ENCODE assay signal across 22 cellular contexts in the genomic region with DNA sequence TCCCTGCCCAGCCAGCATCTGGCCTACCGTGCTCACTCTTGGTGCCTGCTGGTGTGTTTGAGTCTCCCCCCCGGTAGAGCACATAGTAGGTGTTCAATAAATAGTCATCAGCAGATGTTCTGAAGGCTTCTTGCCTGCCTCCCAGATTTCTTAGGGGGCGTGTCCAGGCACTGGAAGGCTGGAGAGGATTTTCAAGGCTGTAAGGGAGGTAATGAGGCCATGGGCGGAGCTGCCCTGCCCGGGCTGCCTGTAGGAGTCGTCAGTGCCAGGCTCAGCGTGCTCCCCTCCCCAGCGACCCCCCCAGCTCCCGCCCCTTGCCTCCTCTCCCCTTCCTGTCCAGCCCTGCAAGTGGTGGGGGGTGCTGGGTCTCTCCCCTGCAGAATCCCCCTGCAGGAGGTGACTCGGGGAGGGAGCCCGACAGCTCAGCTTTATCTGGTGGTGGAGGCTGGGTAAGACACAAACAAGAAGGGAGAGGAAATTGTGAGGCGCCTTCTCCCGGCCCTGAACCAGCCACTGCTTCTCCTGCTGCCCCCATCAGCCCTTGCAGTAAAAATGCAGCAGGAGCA. TPM values are rescaled to one million over a fixed set of nuclear protein-coding genes. Genes with fewer than 3 reads are reported as not detected.
DNase-seq lines count a peak whose midpoint lies in the region; ATAC-seq, FAIRE-seq and TF ChIP-seq lines count a peak whose summit lies in the region.
"Had no signal": no experiment of that assay in that cellular context is flagged by ENCODE, and none has a peak within 500 bp of the region (broad histone marks: within the 10 kb centered on the region; RNA-seq: fewer than 3 reads in every experiment).

No MANE protein-coding gene starts in this region.

- TF ChIP-seq CTCF in CD8-positive, alpha-beta T cell (IDR thresholded peaks at IDR 0.05), result no peak

- H3K9ac ChIP-seq in mesendoderm (ENCODE audit: low read length), result no peak overlapping the region

- H2BK5ac ChIP-seq in mesendoderm (ENCODE audit: low read length), result no peak overlapping the region

- no peak overlapping the region for H3K4me2 ChIP-seq in mesendoderm (ENCODE audit: low read length)
- H3K4me2 ChIP-seq: PC-9 had no signal

- H3K4ac ChIP-seq in mesendoderm (ENCODE audit: low read depth, low read length), result no peak overlapping the region

- intact Hi-C loops in CD8-positive, alpha-beta T cell (cut with DNase I, micrococcal nuclease), result loop anchor here in 1 of 2 experiments (2.0 kb wide), 1 partner anchor 56 kb away; the partner anchor contains the start of gene BCAS4

- no peak overlapping the region for H2AK5ac ChIP-seq in mesendoderm (ENCODE audit: low read length)

- H3K4me1 ChIP-seq in CD8-positive, alpha-beta T cell (ENCODE audit: insufficient read depth, low read length), result peaks cover 11% of the 10 kb centered on the region
- peaks cover 3% of the 10 kb centered on the region for H3K4me1 ChIP-seq in mesendoderm (ENCODE audit: control insufficient read depth, low read depth, low read length)
- H3K4me1 ChIP-seq: colonic mucosa had no signal

- FAIRE-seq in HTR-8/SVneo (lab: Jason Lieb, UNC), result peak; percentile 59
- FAIRE-seq: H54, islet of Langerhans had no signal

- no peaks in the 10 kb centered on the region for H3K79me1 ChIP-seq in mesendoderm (ENCODE audit: low read length)

- H2BK15ac ChIP-seq in mesendoderm (replicated peaks; ENCODE audit: low read depth), result no peak overlapping the region

- no peak overlapping the region for H3K23ac ChIP-seq in mesendoderm (ENCODE audit: low read length)

- ATAC-seq in CD8-positive, alpha-beta T cell, result peak; percentile 62
- no peak for ATAC-seq in activated CD8-positive, alpha-beta T cell treated with anti-CD3 and anti-CD28 coated beads, Interleukin-2, amount 10 ng/mL, durations not matched to agents 7 days and 5 days
- no peak for ATAC-seq in HG02571 (IDR thresholded peaks at IDR 0.05; ENCODE audit: unreplicated experiment)
- ATAC-seq: activated CD4-positive, CD25-positive, alpha-beta regulatory T cell treated with anti-CD3 and anti-CD28 coated beads, Interleukin-2, amount 50 U/mL, for 24 hours; stimulated activated effector memory CD8-positive, alpha-beta T cell treated with anti-CD3 and anti-CD28 coated beads, Interleukin-12 subunit alpha, Interleukin-12 subunit beta, amount 100 ng/mL, for 72 hours had no signal

- peak overlapping the region; percentile 59 for H3K56ac ChIP-seq in mesendoderm (ENCODE audit: low read length)

- H3K27ac ChIP-seq in CD8-positive, alpha-beta T cell (ENCODE audit: low read depth, low read length), result peak overlapping the region; percentile 17
- H3K27ac ChIP-seq in mesendoderm (ENCODE audit: low read depth, low read length), result no peak overlapping the region
- H3K27ac ChIP-seq: colonic mucosa, epithelial cell of prostate, PC-9, skin epidermis had no signal

- WGBS in mesendoderm (ENCODE audit: extremely low coverage, insufficient coverage, low lambda C conversion rate), result no CpG with 5 or more reads among the region's 13 CpGs

- peak in 1 of 7 experiments; percentile 37 for DNase-seq in CD8-positive, alpha-beta T cell
- DNase-seq in HTR-8/SVneo (ENCODE audit: insufficient read length, low spot score) (no peak), mesendoderm (peak; percentile 79), CD1c-positive myeloid dendritic cell (ENCODE audit: extremely low spot score) (no peak)
- DNase-seq in activated CD8-positive, alpha-beta T cell treated with anti-CD3 and anti-CD28 coated beads, Interleukin-2, amount 10 ng/mL, durations not matched to agents 7 days and 5 days, result no peak
- no peak for DNase-seq in activated CD4-positive, alpha-beta memory T cell treated with anti-CD3 and anti-CD28 coated beads, Interleukin-2, amount 10 ng/mL, durations not matched to agents 7 days and 5 days
- DNase-seq: activated T-cell treated with anti-CD3 and anti-CD28 coated beads, Interleukin-2, amount 50 U/mL, for 72 hours; aorta; BE2C; colonic mucosa; DMS79; KBM-7; NCI-H446; occipital lobe; PC-9 had no signal

- no peaks in the 10 kb centered on the region for H3K27me3 ChIP-seq in CD8-positive, alpha-beta T cell (ENCODE audit: insufficient read depth, low read length)
- H3K27me3 ChIP-seq in mesendoderm (ENCODE audit: insufficient read depth, low read length, poor library complexity), result no peaks in the 10 kb centered on the region
- H3K27me3 ChIP-seq: BE2C, colonic mucosa had no signal

- no peaks in the 10 kb centered on the region for H3K36me3 ChIP-seq in CD8-positive, alpha-beta T cell (ENCODE audit: insufficient read depth, low read length)
- no peaks in the 10 kb centered on the region for H3K36me3 ChIP-seq in mesendoderm (ENCODE audit: control insufficient read depth, insufficient read depth, low read length)
- H3K36me3 ChIP-seq: BE2C, colonic mucosa had no signal

- H3K4me1 Mint-ChIP-seq in CD8-positive, alpha-beta T cell (ENCODE audit: low read depth), result peaks cover 23% of the 10 kb centered on the region
- peaks cover 38% of the 10 kb centered on the region for H3K4me1 Mint-ChIP-seq in activated CD8-positive, alpha-beta T cell treated with anti-CD3 and anti-CD28 coated beads, Interleukin-2, amount 10 ng/mL, durations not matched to agents 7 days and 5 days (ENCODE audit: low read depth)
- H3K4me1 Mint-ChIP-seq in activated CD4-positive, alpha-beta memory T cell treated with anti-CD3 and anti-CD28 coated beads, Interleukin-2, amount 10 ng/mL, durations not matched to agents 7 days and 5 days, result peaks cover 4% of the 10 kb centered on the region

- no peak overlapping the region for H4K5ac ChIP-seq in mesendoderm (ENCODE audit: low read length)

- no peaks in the 10 kb centered on the region for H3K79me2 ChIP-seq in mesendoderm (ENCODE audit: control insufficient read depth, insufficient read depth, low read length)

- H3K27me3 Mint-ChIP-seq in CD8-positive, alpha-beta T cell (ENCODE audit: low read depth), result no peaks in the 10 kb centered on the region
- no peaks in the 10 kb centered on the region for H3K27me3 Mint-ChIP-seq in activated CD8-positive, alpha-beta T cell treated with anti-CD3 and anti-CD28 coated beads, Interleukin-2, amount 10 ng/mL, durations not matched to agents 7 days and 5 days (ENCODE audit: low read depth)
- no peaks in the 10 kb centered on the region for H3K27me3 Mint-ChIP-seq in activated CD4-positive, alpha-beta memory T cell treated with anti-CD3 and anti-CD28 coated beads, Interleukin-2, amount 10 ng/mL, durations not matched to agents 7 days and 5 days

- peaks cover 53% of the 10 kb centered on the region for H3K36me3 Mint-ChIP-seq in CD8-positive, alpha-beta T cell
- H3K36me3 Mint-ChIP-seq in activated CD8-positive, alpha-beta T cell treated with anti-CD3 and anti-CD28 coated beads, Interleukin-2, amount 10 ng/mL, durations not matched to agents 7 days and 5 days (ENCODE audit: low read depth), result peaks cover 2% of the 10 kb centered on the region
- no peaks in the 10 kb centered on the region for H3K36me3 Mint-ChIP-seq in activated CD4-positive, alpha-beta memory T cell treated with anti-CD3 and anti-CD28 coated beads, Interleukin-2, amount 10 ng/mL, durations not matched to agents 7 days and 5 days (ENCODE audit: low read depth)
- H3K36me3 Mint-ChIP-seq: stimulated activated effector memory CD8-positive, alpha-beta T cell treated with anti-CD3 and anti-CD28 coated beads, Interleukin-12 subunit alpha, Interleukin-12 subunit beta, amount 100 ng/mL, for 72 hours had no signal

- POLR2A ChIA-PET in CD8-positive, alpha-beta T cell (lab: Charles Lee), result interaction anchor here (1.1 kb wide), 1 partner anchor 81 kb away, joined by 3 read pairs; the partner anchor contains the start of gene ADNP
- POLR2A ChIA-PET in activated CD8-positive, alpha-beta T cell treated with anti-CD3 and anti-CD28 coated beads, Interleukin-2, amount 10 ng/mL, durations not matched to agents 7 days and 5 days (lab: Charles Lee), result interaction anchor here (1.2 kb wide), 1 partner anchor 32 kb away, joined by 3 read pairs; no protein-coding TSS in a partner anchor
- POLR2A ChIA-PET in activated CD4-positive, alpha-beta memory T cell treated with anti-CD3 and anti-CD28 coated beads, Interleukin-2, amount 10 ng/mL, durations not matched to agents 7 days and 5 days (lab: Charles Lee), result no interaction called here

- H3K18ac ChIP-seq in mesendoderm (ENCODE audit: low read length), result peak overlapping the region; percentile 22

- peak overlapping the region; percentile 80 for H3K27ac Mint-ChIP-seq in CD8-positive, alpha-beta T cell
- H3K27ac Mint-ChIP-seq in activated CD8-positive, alpha-beta T cell treated with anti-CD3 and anti-CD28 coated beads, Interleukin-2, amount 10 ng/mL, durations not matched to agents 7 days and 5 days, result peak overlapping the region; percentile 60
- no peak overlapping the region for H3K27ac Mint-ChIP-seq in activated CD4-positive, alpha-beta memory T cell treated with anti-CD3 and anti-CD28 coated beads, Interleukin-2, amount 10 ng/mL, durations not matched to agents 7 days and 5 days

- no peak overlapping the region for H3K4me3 ChIP-seq in CD8-positive, alpha-beta T cell (ENCODE audit: low read depth, low read length)
- no peak overlapping the region for H3K4me3 ChIP-seq in mesendoderm (ENCODE audit: low read length)
- H3K4me3 ChIP-seq: colonic mucosa, PC-9, skin epidermis had no signal

- no peaks in the 10 kb centered on the region for H3K9me3 ChIP-seq in CD8-positive, alpha-beta T cell (ENCODE audit: low read length)
- H3K9me3 ChIP-seq: BE2C, colonic mucosa had no signal

- CTCF ChIA-PET in CD8-positive, alpha-beta T cell (lab: Charles Lee), result no interaction called here
- CTCF ChIA-PET in activated CD8-positive, alpha-beta T cell treated with anti-CD3 and anti-CD28 coated beads, Interleukin-2, amount 10 ng/mL, durations not matched to agents 7 days and 5 days (lab: Charles Lee), result no interaction called here
- CTCF ChIA-PET in activated CD4-positive, alpha-beta memory T cell treated with anti-CD3 and anti-CD28 coated beads, Interleukin-2, amount 10 ng/mL, durations not matched to agents 7 days and 5 days (lab: Charles Lee), result no interaction called here

- H3K4me3 Mint-ChIP-seq in CD8-positive, alpha-beta T cell, result no peak overlapping the region
- no peak overlapping the region for H3K4me3 Mint-ChIP-seq in activated CD8-positive, alpha-beta T cell treated with anti-CD3 and anti-CD28 coated beads, Interleukin-2, amount 10 ng/mL, durations not matched to agents 7 days and 5 days
- H3K4me3 Mint-ChIP-seq in activated CD4-positive, alpha-beta memory T cell treated with anti-CD3 and anti-CD28 coated beads, Interleukin-2, amount 10 ng/mL, durations not matched to agents 7 days and 5 days, result no peak overlapping the region
- H3K4me3 Mint-ChIP-seq: activated T-cell treated with anti-CD3 and anti-CD28 coated beads, Interleukin-2, amount 50 U/mL, for 72 hours; stimulated activated effector memory CD8-positive, alpha-beta T cell treated with anti-CD3 and anti-CD28 coated beads, Interleukin-12 subunit alpha, Interleukin-12 subunit beta, amount 100 ng/mL, for 72 hours had no signal

- no peak overlapping the region for H2BK120ac ChIP-seq in mesendoderm (ENCODE audit: low read depth, low read length)

- H3K9me3 Mint-ChIP-seq in CD8-positive, alpha-beta T cell, result no peaks in the 10 kb centered on the region
- H3K9me3 Mint-ChIP-seq in activated CD8-positive, alpha-beta T cell treated with anti-CD3 and anti-CD28 coated beads, Interleukin-2, amount 10 ng/mL, durations not matched to agents 7 days and 5 days (ENCODE audit: insufficient read depth), result no peaks in the 10 kb centered on the region
- H3K9me3 Mint-ChIP-seq in activated CD4-positive, alpha-beta memory T cell treated with anti-CD3 and anti-CD28 coated beads, Interleukin-2, amount 10 ng/mL, durations not matched to agents 7 days and 5 days, result no peaks in the 10 kb centered on the region
- H3K9me3 Mint-ChIP-seq: activated T-cell treated with anti-CD3 and anti-CD28 coated beads, Interleukin-2, amount 50 U/mL, for 72 hours; stimulated activated effector memory CD8-positive, alpha-beta T cell treated with anti-CD3 and anti-CD28 coated beads, Interleukin-12 subunit alpha, Interleukin-12 subunit beta, amount 100 ng/mL, for 72 hours had no signal

- no peak overlapping the region for H4K8ac ChIP-seq in mesendoderm (ENCODE audit: low read depth, low read length)

RNA-seq across cellular contexts. Expression of gene BCAS4, which starts 55.9 kb away (rescaled TPM):
- 10 to 100 TPM; 29.4 to 32.3 TPM for total RNA-seq in CD8-positive, alpha-beta T cell
- total RNA-seq in activated CD8-positive, alpha-beta T cell treated with anti-CD3 and anti-CD28 coated beads, Interleukin-2, amount 10 ng/mL, durations not matched to agents 7 days and 5 days, result 10 to 100 TPM; 29.3 to 32.6 TPM
- polyA plus RNA-seq in mesendoderm (2013, experiment 1 of 2), result 4.5 TPM
- polyA plus RNA-seq in mesendoderm (2013, experiment 2 of 2), result 4.5 TPM
- 1 to 10 TPM; 6.3 to 6.6 TPM for total RNA-seq in activated CD4-positive, alpha-beta memory T cell treated with anti-CD3 and anti-CD28 coated beads, Interleukin-2, amount 10 ng/mL, durations not matched to agents 7 days and 5 days
